ENCODE assay signal across 14 cellular contexts in the genomic region with DNA sequence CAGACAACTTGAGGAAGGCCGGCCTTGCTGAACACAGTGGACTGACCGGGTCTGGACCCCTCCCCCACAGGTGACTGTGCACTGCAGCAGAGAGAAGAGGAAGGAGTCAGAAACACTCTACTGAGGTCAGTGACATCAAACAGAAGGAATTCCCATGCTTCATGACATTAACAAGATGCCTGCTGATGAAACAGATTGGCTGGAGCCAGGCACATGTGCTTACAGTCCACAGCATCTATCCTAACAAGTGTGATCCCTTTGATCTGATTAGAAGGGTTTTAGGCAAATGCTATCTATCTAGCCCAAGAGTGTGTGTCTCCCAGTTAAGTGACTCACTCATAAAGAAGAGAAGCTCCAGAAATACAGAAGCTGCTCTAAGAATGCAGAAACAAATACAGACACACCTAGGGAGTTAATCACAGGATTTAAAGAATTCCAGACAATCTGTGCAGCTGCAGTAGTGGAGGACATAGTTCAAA.
DNase-seq lines count a peak whose midpoint lies in the region; ATAC-seq, FAIRE-seq and TF ChIP-seq lines count a peak whose summit lies in the region.
"Had no signal": no experiment of that assay in that cellular context is flagged by ENCODE, and none has a peak within 500 bp of the region (broad histone marks: within the 10 kb centered on the region; RNA-seq: fewer than 3 reads in every experiment).

No MANE protein-coding gene starts in this region.

- no peaks in the 10 kb centered on the region for H3K9me2 ChIP-seq in MM.1S (replicated peaks; ENCODE audit: insufficient read depth, low read length)

- H3K4me3 Mint-ChIP-seq in astrocyte (ENCODE audit: unreplicated experiment): no peak overlapping the region
- H3K4me3 Mint-ChIP-seq in stimulated activated naive B cell treated with anti-CD40 and anti-IgM and Interleukin-4, amounts not matched to agents 10 μg/mL and 1 μg/mL and 100 μg/mL, for 72 hours: no peak overlapping the region
- H3K4me3 Mint-ChIP-seq: activated CD4-positive, alpha-beta T cell treated with anti-CD3 and anti-CD28 coated beads, Interleukin-2, amount 10 ng/mL, durations not matched to agents 7 days and 5 days; naive thymus-derived CD8-positive, alpha-beta T cell had no signal

- H3K4me2 ChIP-seq in astrocyte (ENCODE audit: low read length) (peak overlapping the region; percentile 51), MM.1S (ENCODE audit: low read depth, low read length) (no peak overlapping the region)

- FAIRE-seq in astrocyte (lab: Jason Lieb, UNC): peak; percentile 59
- FAIRE-seq: K562 had no signal

- H3K27me3 Mint-ChIP-seq in astrocyte (ENCODE audit: low read depth, unreplicated experiment): peaks cover 4% of the 10 kb centered on the region
- H3K27me3 Mint-ChIP-seq in stimulated activated naive B cell treated with anti-CD40 and anti-IgM and Interleukin-4, amounts not matched to agents 10 μg/mL and 1 μg/mL and 100 μg/mL, for 72 hours: peaks cover 40 to 73% of the 10 kb centered on the region in 2 donors
- H3K27me3 Mint-ChIP-seq: activated CD4-positive, alpha-beta T cell treated with anti-CD3 and anti-CD28 coated beads, Interleukin-2, amount 10 ng/mL, durations not matched to agents 7 days and 5 days had no signal

- no peak for ATAC-seq in stimulated activated naive B cell treated with anti-CD40 and anti-IgM and Interleukin-4, amounts not matched to agents 10 μg/mL and 1 μg/mL and 100 μg/mL, for 72 hours (replicated peaks)
- ATAC-seq in HG03469 (IDR thresholded peaks at IDR 0.05; ENCODE audit: unreplicated experiment): no peak
- ATAC-seq: activated naive CD4-positive, alpha-beta T cell treated with anti-CD3 and anti-CD28 coated beads, Interleukin-2, amount 50 U/mL, for 72 hours; K562; naive thymus-derived CD8-positive, alpha-beta T cell; Right ventricle myocardium inferior had no signal

- H3K9me3 Mint-ChIP-seq in astrocyte (ENCODE audit: unreplicated experiment): no peaks in the 10 kb centered on the region
- H3K9me3 Mint-ChIP-seq in stimulated activated naive B cell treated with anti-CD40 and anti-IgM and Interleukin-4, amounts not matched to agents 10 μg/mL and 1 μg/mL and 100 μg/mL, for 72 hours: no peaks in the 10 kb centered on the region
- H3K9me3 Mint-ChIP-seq: activated CD4-positive, alpha-beta T cell treated with anti-CD3 and anti-CD28 coated beads, Interleukin-2, amount 10 ng/mL, durations not matched to agents 7 days and 5 days; activated naive CD4-positive, alpha-beta T cell treated with anti-CD3 and anti-CD28 coated beads, Interleukin-2, amount 50 U/mL, for 72 hours; naive thymus-derived CD8-positive, alpha-beta T cell had no signal

- peaks cover 25% of the 10 kb centered on the region for H3K4me1 Mint-ChIP-seq in astrocyte (ENCODE audit: low read depth, unreplicated experiment)
- H3K4me1 Mint-ChIP-seq in stimulated activated naive B cell treated with anti-CD40 and anti-IgM and Interleukin-4, amounts not matched to agents 10 μg/mL and 1 μg/mL and 100 μg/mL, for 72 hours: peaks cover 2 to 5% of the 10 kb centered on the region in 2 donors
- H3K4me1 Mint-ChIP-seq: activated CD4-positive, alpha-beta T cell treated with anti-CD3 and anti-CD28 coated beads, Interleukin-2, amount 10 ng/mL, durations not matched to agents 7 days and 5 days had no signal

- no peak overlapping the region for H2AFZ ChIP-seq in ACC112 (ENCODE audit: low read length, unreplicated experiment)
- no peak overlapping the region for H2AFZ ChIP-seq in astrocyte (ENCODE audit: low read depth, low read length)
- H2AFZ ChIP-seq in MM.1S (ENCODE audit: low read length): no peak overlapping the region

- H3K27ac Mint-ChIP-seq in astrocyte (ENCODE audit: unreplicated experiment): peak overlapping the region; percentile 63
- H3K27ac Mint-ChIP-seq in stimulated activated naive B cell treated with anti-CD40 and anti-IgM and Interleukin-4, amounts not matched to agents 10 μg/mL and 1 μg/mL and 100 μg/mL, for 72 hours: no peak overlapping the region
- H3K27ac Mint-ChIP-seq: activated CD4-positive, alpha-beta T cell treated with anti-CD3 and anti-CD28 coated beads, Interleukin-2, amount 10 ng/mL, durations not matched to agents 7 days and 5 days; activated naive CD4-positive, alpha-beta T cell treated with anti-CD3 and anti-CD28 coated beads, Interleukin-2, amount 50 U/mL, for 72 hours; naive thymus-derived CD8-positive, alpha-beta T cell had no signal

- TF ChIP-seq CTCF in astrocyte (IDR thresholded peaks at IDR 0.05; ENCODE audit: insufficient read depth, low read depth, low read length): no peak
- TF ChIP-seq CTCF in kidney epithelial cell (IDR thresholded peaks at IDR 0.05; ENCODE audit: insufficient read depth, low read length, poor library complexity, severe bottlenecking): no peak
- no peak for TF ChIP-seq CTCF in MM.1S (IDR thresholded peaks at IDR 0.05; ENCODE audit: low read length)

- DNase-seq in HS-5 (ENCODE audit: low read depth) (peak; percentile 71), astrocyte (ENCODE audit: low read depth) (peak; percentile 93), kidney epithelial cell (ENCODE audit: low read depth) (peak; percentile 83), MM.1S (no peak), HAP-1 (ENCODE audit: low spot score in 2 of 2) (no peak)
- DNase-seq in stimulated activated naive B cell treated with anti-CD40 and anti-IgM and Interleukin-4, amounts not matched to agents 10 μg/mL and 1 μg/mL and 100 μg/mL, for 72 hours: no peak
- DNase-seq: activated CD4-positive, alpha-beta T cell treated with anti-CD3 and anti-CD28 coated beads, Interleukin-2, amount 10 ng/mL, durations not matched to agents 7 days and 5 days; naive thymus-derived CD8-positive, alpha-beta T cell; NCI-H2171 treated with DMSO at 0.1 percent for 48 hours had no signal

- H3K4me3 ChIP-seq in ACC112 (ENCODE audit: low read depth, low read length) (no peak overlapping the region), astrocyte (ENCODE audit: insufficient read depth, low read depth, low read length) (no peak overlapping the region), kidney epithelial cell (ENCODE audit: low read depth, low read length) (no peak overlapping the region), MM.1S (ENCODE audit: low read length) (no peak overlapping the region), HAP-1 (no peak overlapping the region)
- H3K4me3 ChIP-seq: K562 had no signal

- H3K79me2 ChIP-seq in ACC112 (ENCODE audit: control insufficient read depth, insufficient read depth, low read length, unreplicated experiment) (no peaks in the 10 kb centered on the region), astrocyte (ENCODE audit: insufficient read depth, low read length) (no peaks in the 10 kb centered on the region), MM.1S (ENCODE audit: low read length) (no peaks in the 10 kb centered on the region)

- H3K9me3 ChIP-seq in astrocyte (ENCODE audit: insufficient read depth, low read depth, low read length): no peaks in the 10 kb centered on the region
- no peaks in the 10 kb centered on the region for H3K9me3 ChIP-seq in MM.1S (replicated peaks; ENCODE audit: insufficient read depth, low read length)
- no peaks in the 10 kb centered on the region for H3K9me3 ChIP-seq in HAP-1

- H3K36me3 Mint-ChIP-seq in astrocyte (ENCODE audit: low read depth, unreplicated experiment): no peaks in the 10 kb centered on the region
- H3K36me3 Mint-ChIP-seq in stimulated activated naive B cell treated with anti-CD40 and anti-IgM and Interleukin-4, amounts not matched to agents 10 μg/mL and 1 μg/mL and 100 μg/mL, for 72 hours: no peaks in the 10 kb centered on the region
- H3K36me3 Mint-ChIP-seq: activated naive CD4-positive, alpha-beta T cell treated with anti-CD3 and anti-CD28 coated beads, Interleukin-2, amount 50 U/mL, for 72 hours; naive thymus-derived CD8-positive, alpha-beta T cell had no signal

- H3K9ac ChIP-seq in astrocyte (ENCODE audit: low read length) (peak overlapping the region; percentile 34), MM.1S (ENCODE audit: low read length) (no peak overlapping the region)

- H3K4me1 ChIP-seq in ACC112 (ENCODE audit: control insufficient read depth, insufficient read depth, low read length, unreplicated experiment) (peaks cover 36% of the 10 kb centered on the region), astrocyte (ENCODE audit: insufficient read depth, low read length) (peaks cover 29% of the 10 kb centered on the region), MM.1S (ENCODE audit: low read length) (no peaks in the 10 kb centered on the region), HAP-1 (no peaks in the 10 kb centered on the region)

- no peaks in the 10 kb centered on the region for H3F3A ChIP-seq in MM.1S (ENCODE audit: insufficient read depth, low read length)

- H3K36me3 ChIP-seq in ACC112 (ENCODE audit: insufficient read depth, low read length): no peaks in the 10 kb centered on the region
- H3K36me3 ChIP-seq in astrocyte (ENCODE audit: insufficient read depth, low read length): no peaks in the 10 kb centered on the region
- H3K36me3 ChIP-seq in kidney epithelial cell (ENCODE audit: control insufficient read depth, insufficient read depth, low read length): no peaks in the 10 kb centered on the region
- H3K36me3 ChIP-seq in MM.1S (replicated peaks; ENCODE audit: insufficient read depth, low read length): no peaks in the 10 kb centered on the region
- no peaks in the 10 kb centered on the region for H3K36me3 ChIP-seq in HAP-1 (replicated peaks)

- in situ Hi-C loops in HAP-1 (cut with MboI; ENCODE audit: low sequenced_read_pairs): no loop called here

- H3K27ac ChIP-seq in ACC112 (ENCODE audit: low read depth, low read length) (peak overlapping the region; percentile 81), astrocyte (ENCODE audit: low read depth, low read length) (peak overlapping the region; percentile 80), MM.1S (ENCODE audit: low read length) (no peak overlapping the region)

- H4K20me1 ChIP-seq in astrocyte (ENCODE audit: insufficient read depth, low read length) (no peaks in the 10 kb centered on the region), MM.1S (ENCODE audit: insufficient read depth, low read length) (no peaks in the 10 kb centered on the region)

- no peaks in the 10 kb centered on the region for H3K27me3 ChIP-seq in ACC112 (ENCODE audit: insufficient read depth, low read length)
- no peaks in the 10 kb centered on the region for H3K27me3 ChIP-seq in astrocyte (ENCODE audit: insufficient read depth, low read length)
- no peaks in the 10 kb centered on the region for H3K27me3 ChIP-seq in kidney epithelial cell (ENCODE audit: control insufficient read depth, insufficient read depth, low read length)
- no peaks in the 10 kb centered on the region for H3K27me3 ChIP-seq in MM.1S (replicated peaks; ENCODE audit: insufficient read depth, low read length)
- no peaks in the 10 kb centered on the region for H3K27me3 ChIP-seq in HAP-1 (ENCODE audit: low read depth)

Comparison
In these comparisons a context has a peak if more than half of its experiments do, and no peak if none do; other contexts are left out.
1. DNase-seq: peak in HS-5 (single experiment), astrocyte (single experiment) and kidney epithelial cell (single experiment); none in MM.1S (single experiment), stimulated activated naive B cell treated with anti-CD40 and anti-IgM and Interleukin-4, amounts not matched to agents 10 μg/mL and 1 μg/mL and 100 μg/mL, for 72 hours (single experiment) and HAP-1 (0 of 2).